7 cellular contexts compared by ENCODE assay signal in the genomic region with DNA sequence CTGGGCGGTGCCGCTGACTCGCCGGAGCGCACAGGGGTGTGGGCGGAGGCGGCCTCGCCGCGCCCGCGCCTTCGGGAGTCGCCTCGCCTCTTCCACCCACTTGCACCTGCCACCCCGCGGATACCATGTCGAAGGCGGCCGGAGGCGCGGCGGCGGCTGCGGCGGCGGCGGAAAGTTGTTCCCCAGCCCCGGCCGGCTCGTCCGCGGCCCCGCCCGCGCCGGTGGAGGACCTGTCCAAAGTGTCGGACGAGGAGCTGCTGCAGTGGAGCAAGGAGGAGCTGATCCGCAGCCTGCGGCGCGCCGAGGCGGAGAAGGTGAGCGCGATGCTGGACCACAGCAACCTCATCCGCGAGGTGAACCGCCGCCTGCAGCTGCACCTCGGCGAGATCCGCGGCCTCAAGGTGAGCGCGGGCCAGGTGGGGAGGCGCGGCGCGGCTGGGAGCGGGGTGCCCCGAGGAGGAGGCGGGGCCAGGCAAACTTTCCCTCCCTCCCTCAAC. TPM values are rescaled to one million over a fixed set of nuclear protein-coding genes. Genes with fewer than 3 reads are reported as not detected.
A peak's percentile ranks its signal among the peaks of the same experiment; 100 is the strongest.
DNase-seq lines count a peak whose midpoint lies in the region; ATAC-seq, FAIRE-seq and TF ChIP-seq lines count a peak whose summit lies in the region.

No MANE protein-coding gene starts in this region.

- H3K27me3 Mint-ChIP-seq in type B pancreatic cell (peaks cover 71% of the 10 kb centered on the region), natural killer cell (ENCODE audit: low read depth in 2 of 2) (peaks cover 33 to 48% of the 10 kb centered on the region in 2 donors)

- H3K4me1 ChIP-seq in K562 (replicated peaks in 1 of 2; ENCODE audit: control insufficient read depth in 2 of 2, insufficient read depth in 2 of 2, low read length in 2 of 2), result peaks cover 0 to 14% of the 10 kb centered on the region in 2 experiments; a peak in 3 of 5 replicates

- H3K4me2 ChIP-seq in K562 (ENCODE audit: insufficient read depth, low read length), result no peak overlapping the region

- no peaks in the 10 kb centered on the region for H3K9me3 ChIP-seq in K562 (replicated peaks; ENCODE audit: control insufficient read depth, insufficient read depth, low read depth, low read length)

- H4K20me1 ChIP-seq in K562 (replicated peaks; ENCODE audit: control insufficient read depth, insufficient read depth, low read length), result no peaks in the 10 kb centered on the region

- in situ Hi-C loops in K562 (cut with MboI), result loop anchor here (25.0 kb wide), 1 partner anchor 553 kb away; no protein-coding TSS in a partner anchor

- H3K4me3 Mint-ChIP-seq in type B pancreatic cell (peak overlapping the region; percentile 77), natural killer cell (no peak overlapping the region)

- DNase-seq in K562 (ENCODE audit: extremely low read depth in 1 of 4, low spot score in 3 of 4) (peak in 3 of 4 experiments; percentile 9 to 25 (median 19)), left kidney (ENCODE audit: low read depth, low spot score) (peak; percentile 73), type B pancreatic cell (ENCODE audit: extremely low spot score, unreplicated experiment) (no peak), NCI-H1092 treated with DMSO at 0.1 percent for 48 hours (lab: John Stamatoyannopoulos, UW) (no peak), natural killer cell (no peak)

- TF ChIP-seq CTCF in K562 (IDR thresholded peaks at IDR 0.05 in 2 of 3, conservative IDR thresholded peaks at IDR 0.05 in 1 of 3; ENCODE audit: insufficient read depth in 2 of 3, low read depth in 1 of 3, low read length in 3 of 3) (no peak), type B pancreatic cell (conservative IDR thresholded peaks at IDR 0.05) (no peak), natural killer cell (IDR thresholded peaks at IDR 0.05) (no peak)

- ATAC-seq in GM18511 (IDR thresholded peaks at IDR 0.05; ENCODE audit: unreplicated experiment) (peak; percentile 15), HG03354 (IDR thresholded peaks at IDR 0.05; ENCODE audit: poor library complexity, severe bottlenecking, unreplicated experiment) (peak; percentile 14), K562 (peak; percentile 17), natural killer cell (no peak)

- no peak overlapping the region for H3K27ac Mint-ChIP-seq in type B pancreatic cell
- no peak overlapping the region for H3K27ac Mint-ChIP-seq in natural killer cell

- no peaks in the 10 kb centered on the region for H3K79me2 ChIP-seq in K562 (ENCODE audit: control insufficient read depth, insufficient read depth, low read length)

- 0 out of 2 replicates have a peak overlapping the region, but pooled peaks have one; percentile 41 for H3K4me3 ChIP-seq in K562

- H3K9me3 Mint-ChIP-seq in type B pancreatic cell, result no peaks in the 10 kb centered on the region
- no peaks in the 10 kb centered on the region for H3K9me3 Mint-ChIP-seq in natural killer cell

- no peak overlapping the region for H2AFZ ChIP-seq in K562 (ENCODE audit: low read depth, low read length)

- peaks cover 11 to 20% of the 10 kb centered on the region in 2 experiments; a peak in 3 of 5 replicates for H3K27me3 ChIP-seq in K562 (ENCODE audit: control insufficient read depth in 2 of 2, insufficient read depth in 2 of 2, low read length in 2 of 2)

- H3K9me1 ChIP-seq in K562 (ENCODE audit: control insufficient read depth, insufficient read depth, low read length), result no peaks in the 10 kb centered on the region

- TF ChIP-seq RAD21 in K562 (CRISPR knock-in tag; conservative IDR thresholded peaks at IDR 0.05 in 1 of 2, IDR thresholded peaks at IDR 0.05 in 1 of 2), result no peak

- H3K27ac ChIP-seq in K562 (ENCODE audit: extremely low read depth, low read depth, low read length), result no peak overlapping the region

- H3K36me3 Mint-ChIP-seq in type B pancreatic cell (no peaks in the 10 kb centered on the region), natural killer cell (peaks cover 8% of the 10 kb centered on the region)

- CTCF ChIA-PET in K562 (lab: Yijun Ruan, JAX; ENCODE audit: low intra/inter-chr PET ratio), result no interaction called here

- 4% methylated on average over 38 of the region's 64 CpGs for WGBS in K562 (ENCODE audit: insufficient coverage, low coverage, missing lambda C conversion rate)

- TF ChIP-seq EP300 in K562 (IDR thresholded peaks at IDR 0.05; ENCODE audit: low read length), result no peak

- no peak for FAIRE-seq in K562 (lab: Jason Lieb, UNC)

- BruUV-seq in K562 (replicated peaks; lab: Mats Ljungman, UMichigan), result no TSS peak

- H3K4me1 Mint-ChIP-seq in type B pancreatic cell (ENCODE audit: unreplicated experiment) (peaks cover 21% of the 10 kb centered on the region), natural killer cell (peaks cover 0 to 8% of the 10 kb centered on the region in 2 donors)

- intact Hi-C loops in K562 (cut with micrococcal nuclease) (loop anchor here (5.0 kb wide), 2 partner anchors 1313 to 1333 kb away; no protein-coding TSS in a partner anchor), natural killer cell (cut with micrococcal nuclease) (no loop called here)

- no peak for TF ChIP-seq POLR2A in K562 (conservative IDR thresholded peaks at IDR 0.05)

- H3K9ac ChIP-seq in K562 (ENCODE audit: insufficient read depth in 1 of 2, low read depth in 2 of 2, low read length in 2 of 2), result 0 out of 4 replicates have a peak overlapping the region, but pooled peaks of 1 of the 2 experiments have one; percentile 26

- no peaks in the 10 kb centered on the region for H3K36me3 ChIP-seq in K562 (ENCODE audit: control insufficient read depth, insufficient read depth, low read length)

- POLR2A ChIA-PET in K562 (lab: Yijun Ruan, JAX), result interaction anchor here (1.1 to 1.5 kb wide), 2 partner anchors 14 to 124 kb away, joined by 4 read pairs; no protein-coding TSS in a partner anchor

TF ChIP-seq in K562, 482 proteins besides CTCF, POLR2A, EP300 and RAD21:
- TF ChIP-seq, protein P1, sequence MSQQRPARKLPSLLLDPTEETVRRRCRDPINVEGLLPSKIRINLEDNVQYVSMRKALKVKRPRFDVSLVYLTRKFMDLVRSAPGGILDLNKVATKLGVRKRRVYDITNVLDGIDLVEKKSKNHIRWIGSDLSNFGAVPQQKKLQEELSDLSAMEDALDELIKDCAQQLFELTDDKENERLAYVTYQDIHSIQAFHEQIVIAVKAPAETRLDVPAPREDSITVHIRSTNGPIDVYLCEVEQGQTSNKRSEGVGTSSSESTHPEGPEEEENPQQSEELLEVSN (IDR thresholded peaks at IDR 0.05; ENCODE audit: borderline replicate concordance in 1 of 2, extremely low read depth in 1 of 2, insufficient read depth in 1 of 2, insufficient read length in 1 of 2, low read depth in 1 of 2, low read length in 1 of 2, poor library complexity in 1 of 2, severe bottlenecking in 1 of 2), result peak in 1 of 2 experiments; percentile 12
- no peak for TF ChIP-seq CHD4 (IDR thresholded peaks at IDR 0.05; ENCODE audit: insufficient read depth, insufficient replicate concordance, low read depth, low read length, poor library complexity, severe bottlenecking)

RNA-seq across cellular contexts. Expression of gene CCDC85A, which starts 0.8 kb away (rescaled TPM):
- total RNA-seq in K562 (2011; cell fraction: chromatin; rRNA removed; ENCODE audit: low replicate concordance), result not detected in 2 replicates
- not detected in 2 replicates for total RNA-seq in K562 (2011; cell fraction: nucleolus; rRNA removed)
- 0.22 TPM in 1 of 2 replicates, not detected in the other for total RNA-seq in K562 (2011; cell fraction: nucleoplasm; rRNA removed)
- total RNA-seq in K562 (2014; rRNA removed), result 0.04 and 0.14 TPM in 2 replicates
- not detected in 2 replicates for total RNA-seq in K562 (2014; rRNA removed; fragmentation: Illumina TruSeq; extraction: Trizol)
- total RNA-seq in K562 (2015; rRNA removed; fragmentation: Illumina TruSeq; extraction: Trizol), result 0.07 TPM in 1 of 2 replicates, not detected in the other
- 0.09 and 0.13 TPM in 2 replicates for total RNA-seq in K562 (2021)
- polyA plus RNA-seq in K562 (2011; rRNA removed), result not detected in 2 replicates
- not detected in 2 replicates for polyA plus RNA-seq in K562 (2011; cell fraction: cytosol; rRNA removed)
- polyA plus RNA-seq in K562 (2011; cell fraction: nucleus; rRNA removed), result not detected in 2 replicates
- 0.03 and 0.15 TPM in 2 replicates for polyA plus RNA-seq in K562 (2012)
- not detected in 2 replicates for polyA plus RNA-seq in K562 (2014; fragmentation: Illumina TruSeq; extraction: Trizol)
- polyA plus RNA-seq in K562 (2014; fragmentation: Nextera tagmentation; extraction: Ambion mirVana), result not detected
- 0.03 TPM in 1 of 2 replicates, not detected in the other for polyA plus RNA-seq in K562 (2014; rRNA removed)
- not detected in 2 replicates for polyA minus RNA-seq in K562 (2011; rRNA and poly(A)+ RNA removed)
- not detected in 2 replicates for polyA minus RNA-seq in K562 (2011; cell fraction: cytosol; rRNA and poly(A)+ RNA removed)
- polyA minus RNA-seq in K562 (2011; cell fraction: nucleus; rRNA and poly(A)+ RNA removed), result not detected in 2 replicates
- total RNA-seq in type B pancreatic cell (ENCODE audit: low replicate concordance), result 2.1 and 5.4 TPM in 2 replicates
- total RNA-seq in natural killer cell, result not detected

Comparison
In these comparisons a context has a peak if more than half of its experiments do, and no peak if none do; other contexts are left out.
1. ATAC-seq: peak in GM18511 (single experiment), HG03354 (single experiment) and K562 (single experiment); none in natural killer cell (0 of 3).
2. DNase-seq: peak in K562 (3 of 4) and left kidney (single experiment); none in type B pancreatic cell (single experiment), NCI-H1092 treated with DMSO at 0.1 percent for 48 hours (single experiment) and natural killer cell (single experiment).